25 cellular contexts compared by ENCODE assay signal in the genomic region with DNA sequence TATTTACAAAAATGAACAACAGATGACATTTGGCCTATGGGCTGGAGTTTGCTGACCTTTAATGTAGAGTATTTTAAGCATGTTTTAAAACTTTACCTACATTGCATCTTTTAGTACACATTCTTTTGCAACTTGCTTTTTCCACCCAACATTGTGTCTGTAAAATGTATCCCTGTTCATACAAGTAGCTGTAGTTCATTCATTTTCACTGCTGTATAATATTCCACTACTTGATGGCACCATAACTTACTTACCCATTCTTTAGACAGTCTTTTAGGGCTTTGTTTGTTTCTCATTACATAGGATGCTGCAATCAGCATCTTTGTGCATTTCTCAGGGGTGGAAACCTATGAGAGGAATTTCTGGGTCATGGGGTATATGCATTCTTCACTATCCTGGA.
DNase-seq lines count a peak whose midpoint lies in the region; ATAC-seq, FAIRE-seq and TF ChIP-seq lines count a peak whose summit lies in the region.
"Had no signal": no experiment of that assay in that cellular context is flagged by ENCODE, and none has a peak within 500 bp of the region (broad histone marks: within the 10 kb centered on the region; RNA-seq: fewer than 3 reads in every experiment).

No MANE protein-coding gene starts in this region.

- POLR2A ChIA-PET in HepG2 (lab: Yijun Ruan, JAX), result no interaction called here
- POLR2A ChIA-PET in K562 (lab: Yijun Ruan, JAX), result interaction anchor here (0.6 kb wide), 1 partner anchor 270 kb away, joined by 3 read pairs; no protein-coding TSS in a partner anchor

- H3K27me3 ChIP-seq in HepG2 (ENCODE audit: control insufficient read depth in 1 of 2, insufficient read depth in 2 of 2, low read length in 2 of 2) (peaks cover 0 to 2% of the 10 kb centered on the region in 2 experiments; a peak in 1 of 5 replicates), right lobe of liver (no peaks in the 10 kb centered on the region), K562 (ENCODE audit: control insufficient read depth in 2 of 2, insufficient read depth in 2 of 2, low read length in 2 of 2) (peaks cover 0 to 2% of the 10 kb centered on the region in 2 experiments; a peak in 1 of 5 replicates)
- H3K27me3 ChIP-seq: BE2C, BLaER1 had no signal

- TF ChIP-seq CTCF in HepG2 (CRISPR knock-in tag; IDR thresholded peaks at IDR 0.05) (no peak), right lobe of liver (IDR thresholded peaks at IDR 0.05) (no peak), K562 (IDR thresholded peaks at IDR 0.05 in 2 of 3, conservative IDR thresholded peaks at IDR 0.05 in 1 of 3; ENCODE audit: insufficient read depth in 2 of 3, low read depth in 1 of 3, low read length in 3 of 3) (no peak)

- H3K9me1 ChIP-seq in K562 (ENCODE audit: control insufficient read depth, insufficient read depth, low read length), result no peaks in the 10 kb centered on the region

- H3K9me3 ChIP-seq in HepG2 (ENCODE audit: low read length) (no peaks in the 10 kb centered on the region), right lobe of liver (no peaks in the 10 kb centered on the region), K562 (replicated peaks; ENCODE audit: control insufficient read depth, insufficient read depth, low read depth, low read length) (no peaks in the 10 kb centered on the region)
- H3K9me3 ChIP-seq: BE2C, BLaER1 had no signal

- BruUV-seq in HepG2 (replicated peaks; lab: Mats Ljungman, UMichigan), result no TSS peak
- no TSS peak for BruUV-seq in K562 (replicated peaks; lab: Mats Ljungman, UMichigan)

- H4K20me1 ChIP-seq in HepG2 (ENCODE audit: insufficient read depth, low read length) (no peaks in the 10 kb centered on the region), K562 (replicated peaks; ENCODE audit: control insufficient read depth, insufficient read depth, low read length) (no peaks in the 10 kb centered on the region)
- H4K20me1 ChIP-seq: BLaER1 had no signal

- peaks cover 12% of the 10 kb centered on the region for H3K27me3 Mint-ChIP-seq in T-helper 2 cell treated with Interferon-gamma antibody and Interleukin-4, amounts not matched to agents 5 μg/mL and 100 μg/mL, for 36 hours (ENCODE audit: low read depth)

- ATAC-seq in HepG2 (no peak), right lobe of liver (no peak), K562 (no peak), HG03097 (IDR thresholded peaks at IDR 0.05; ENCODE audit: low FRiP score, unreplicated experiment) (no peak)
- ATAC-seq: GM12878 had no signal

- no peaks in the 10 kb centered on the region for H3K36me3 Mint-ChIP-seq in T-helper 2 cell treated with Interferon-gamma antibody and Interleukin-4, amounts not matched to agents 5 μg/mL and 100 μg/mL, for 36 hours (ENCODE audit: low read depth)
- H3K36me3 Mint-ChIP-seq: CD14-positive monocyte; CD4-positive, alpha-beta memory T cell; CD4-positive, CD25-positive, alpha-beta regulatory T cell; CD8-positive, alpha-beta memory T cell had no signal

- FAIRE-seq in HepG2 (lab: Jason Lieb, UNC), result peak; percentile 72
- peak; percentile 55 for FAIRE-seq in HTR-8/SVneo (lab: Jason Lieb, UNC)
- FAIRE-seq in K562 (lab: Jason Lieb, UNC), result no peak
- no peak for FAIRE-seq in GM12892 (lab: Jason Lieb, UNC)
- FAIRE-seq: GM12878, GM19239 had no signal

- in situ Hi-C loops in HepG2 (cut with HindIII; ENCODE audit: extremely low pct_ligation_motif_present, low pct_unique_long_range_greater_than_20kb), result no loop called here
- in situ Hi-C loops in K562 (cut with MboI), result no loop called here

- TF ChIP-seq POLR2A in HepG2 (IDR thresholded peaks at IDR 0.05; ENCODE audit: insufficient read depth in 1 of 2, low read depth in 2 of 2, low read length in 2 of 2), result no peak
- TF ChIP-seq POLR2A in right lobe of liver (IDR thresholded peaks at IDR 0.05), result no peak
- TF ChIP-seq POLR2A in K562 (conservative IDR thresholded peaks at IDR 0.05), result no peak
- no peak for TF ChIP-seq POLR2A in GM12892 (IDR thresholded peaks at IDR 0.05; ENCODE audit: low read depth, low read length)

- H3K9ac ChIP-seq in HepG2 (ENCODE audit: insufficient read depth, low read depth, low read length) (no peak overlapping the region), K562 (ENCODE audit: insufficient read depth in 1 of 2, low read depth in 2 of 2, low read length in 2 of 2) (no peak overlapping the region)
- H3K9ac ChIP-seq: BLaER1 had no signal

- DNase-seq in HepG2 (ENCODE audit: low spot score) (no peak), right lobe of liver (no peak), HTR-8/SVneo (ENCODE audit: insufficient read length, low spot score) (no peak), K562 (ENCODE audit: extremely low read depth in 1 of 4, low spot score in 3 of 4) (no peak), epithelial cell of prostate (ENCODE audit: low read depth, low spot score) (no peak), GM12892 (ENCODE audit: insufficient read length) (no peak)
- no peak for DNase-seq in T-helper 2 cell treated with Interferon-gamma antibody and Interleukin-4, amounts not matched to agents 5 μg/mL and 100 μg/mL, for 36 hours (ENCODE audit: low spot score)
- DNase-seq: ACHN; BE2C; C1 segment of cervical spinal cord; CD4-positive, alpha-beta memory T cell; CD4-positive, CD25-positive, alpha-beta regulatory T cell; CD8-positive, alpha-beta memory T cell; COR-L47; DMS 273 treated with DMSO at 0.1 percent for 48 hours; DMS79; DND-41; EL; GDM1 had no signal

- H3K4me1 Mint-ChIP-seq in T-helper 2 cell treated with Interferon-gamma antibody and Interleukin-4, amounts not matched to agents 5 μg/mL and 100 μg/mL, for 36 hours (ENCODE audit: low read depth), result peaks cover 20% of the 10 kb centered on the region
- H3K4me1 Mint-ChIP-seq: CD14-positive monocyte; CD4-positive, alpha-beta memory T cell; CD8-positive, alpha-beta memory T cell had no signal

- H3K79me2 ChIP-seq in HepG2 (ENCODE audit: insufficient read depth, low read length) (no peaks in the 10 kb centered on the region), K562 (ENCODE audit: control insufficient read depth, insufficient read depth, low read length) (no peaks in the 10 kb centered on the region)

- H3K27ac ChIP-seq in HepG2 (ENCODE audit: extremely low read length, insufficient read depth, low read length), result no peak overlapping the region
- no peak overlapping the region for H3K27ac ChIP-seq in right lobe of liver
- H3K27ac ChIP-seq in K562 (ENCODE audit: extremely low read depth, low read depth, low read length), result no peak overlapping the region
- H3K27ac ChIP-seq in epithelial cell of prostate, result peak overlapping the region; percentile 22
- H3K27ac ChIP-seq: 22Rv1, BLaER1 had no signal

- TF ChIP-seq RAD21 in HepG2 (CRISPR knock-in tag; IDR thresholded peaks at IDR 0.05) (no peak), K562 (CRISPR knock-in tag; conservative IDR thresholded peaks at IDR 0.05 in 1 of 2, IDR thresholded peaks at IDR 0.05 in 1 of 2) (no peak)

- H3K4me1 ChIP-seq in HepG2 (ENCODE audit: insufficient read depth, low read length), result no peaks in the 10 kb centered on the region
- no peaks in the 10 kb centered on the region for H3K4me1 ChIP-seq in right lobe of liver
- H3K4me1 ChIP-seq in K562 (replicated peaks in 1 of 2; ENCODE audit: control insufficient read depth in 2 of 2, insufficient read depth in 2 of 2, low read length in 2 of 2), result no peaks in the 10 kb centered on the region; a peak in 1 of 5 replicates
- H3K4me1 ChIP-seq: BE2C, BLaER1 had no signal

- no peaks in the 10 kb centered on the region for H3K36me3 ChIP-seq in HepG2 (replicated peaks in 1 of 2; ENCODE audit: control insufficient read depth in 1 of 2, insufficient read depth in 2 of 2, low read length in 2 of 2)
- no peaks in the 10 kb centered on the region for H3K36me3 ChIP-seq in right lobe of liver
- no peaks in the 10 kb centered on the region for H3K36me3 ChIP-seq in K562 (ENCODE audit: control insufficient read depth, insufficient read depth, low read length)
- H3K36me3 ChIP-seq: BE2C, BLaER1 had no signal

- no peak overlapping the region for H3K4me3 Mint-ChIP-seq in T-helper 2 cell treated with Interferon-gamma antibody and Interleukin-4, amounts not matched to agents 5 μg/mL and 100 μg/mL, for 36 hours
- H3K4me3 Mint-ChIP-seq: CD14-positive monocyte; CD4-positive, alpha-beta memory T cell; CD4-positive, CD25-positive, alpha-beta regulatory T cell; CD8-positive, alpha-beta memory T cell had no signal

- intact Hi-C loops in HepG2 (cut with micrococcal nuclease; ENCODE audit: unreplicated experiment), result no loop called here
- intact Hi-C loops in right lobe of liver (cut with DNase I), result no loop called here
- intact Hi-C loops in K562 (cut with micrococcal nuclease), result loop anchor here (5.0 kb wide), 1 partner anchor 242 kb away; no protein-coding TSS in a partner anchor

- no peak overlapping the region for H3K4me3 ChIP-seq in HepG2 (replicated peaks in 1 of 3; ENCODE audit: insufficient read depth in 1 of 3, low read depth in 2 of 3, low read length in 3 of 3)
- H3K4me3 ChIP-seq in right lobe of liver, result no peak overlapping the region
- H3K4me3 ChIP-seq in K562, result no peak overlapping the region
- H3K4me3 ChIP-seq: BLaER1, GM12878 had no signal

- no peak overlapping the region for H3K27ac Mint-ChIP-seq in T-helper 2 cell treated with Interferon-gamma antibody and Interleukin-4, amounts not matched to agents 5 μg/mL and 100 μg/mL, for 36 hours
- H3K27ac Mint-ChIP-seq: CD4-positive, alpha-beta memory T cell; CD4-positive, CD25-positive, alpha-beta regulatory T cell; CD8-positive, alpha-beta memory T cell had no signal

- H2AFZ ChIP-seq in HepG2 (ENCODE audit: low read length) (no peak overlapping the region), K562 (ENCODE audit: low read depth, low read length) (no peak overlapping the region)

- no peak for TF ChIP-seq EP300 in HepG2 (IDR thresholded peaks at IDR 0.05; ENCODE audit: low read depth in 2 of 2, low read length in 2 of 2)
- no peak for TF ChIP-seq EP300 in HepG2 (CRISPR knock-in tag; IDR thresholded peaks at IDR 0.05; ENCODE audit: borderline replicate concordance)
- TF ChIP-seq EP300 in K562 (IDR thresholded peaks at IDR 0.05; ENCODE audit: low read length), result no peak

- H3K9me3 Mint-ChIP-seq in T-helper 2 cell treated with Interferon-gamma antibody and Interleukin-4, amounts not matched to agents 5 μg/mL and 100 μg/mL, for 36 hours, result no peaks in the 10 kb centered on the region

- no peak overlapping the region for H3K4me2 ChIP-seq in HepG2 (ENCODE audit: low read depth, low read length)
- H3K4me2 ChIP-seq in K562 (ENCODE audit: insufficient read depth, low read length), result no peak overlapping the region
- H3K4me2 ChIP-seq: BLaER1 had no signal

- CTCF ChIA-PET in HepG2 (lab: Yijun Ruan, JAX; ENCODE audit: low intra/inter-chr PET ratio, low total read pairs), result no interaction called here
- CTCF ChIA-PET in K562 (lab: Yijun Ruan, JAX; ENCODE audit: low intra/inter-chr PET ratio), result no interaction called here

TF ChIP-seq in HepG2, 621 proteins besides CTCF, POLR2A, EP300 and RAD21 (continues in another document):
- TF ChIP-seq SP140L (CRISPR knock-in tag; IDR thresholded peaks at IDR 0.05; ENCODE audit: borderline replicate concordance) (no peak), ZNF274 (CRISPR knock-in tag; IDR thresholded peaks at IDR 0.05) (no peak)

TF ChIP-seq in K562, 482 proteins besides CTCF, POLR2A, EP300 and RAD21 (continues in another document):
- TF ChIP-seq ZNF146 (CRISPR knock-in tag; IDR thresholded peaks at IDR 0.05; ENCODE audit: unreplicated experiment) (peak; percentile 80), RBM25 (IDR thresholded peaks at IDR 0.05; ENCODE audit: low read depth, low read length, severe bottlenecking) (peak; percentile 44)
